ENCODE assay signal across 8 cellular contexts in the genomic region with DNA sequence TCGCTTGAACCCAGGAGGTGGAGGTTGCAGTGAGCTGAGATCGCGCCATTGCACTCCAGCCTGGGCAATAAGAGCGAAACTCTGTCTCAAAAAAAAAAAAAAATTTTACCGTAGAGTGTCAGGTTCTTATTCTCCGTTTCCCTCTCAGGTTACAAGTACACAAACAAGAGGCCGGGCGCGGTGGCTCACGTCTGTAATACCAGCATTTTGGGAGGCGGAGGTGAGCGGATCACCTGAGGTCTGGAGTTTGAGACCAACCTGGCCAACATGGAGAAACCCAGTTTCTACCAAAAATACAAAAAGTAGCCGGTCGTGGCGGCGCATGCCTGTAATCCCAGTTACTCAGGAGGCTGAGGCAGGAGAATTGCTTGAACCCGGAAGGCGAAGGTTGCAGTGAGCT. TPM values are rescaled to one million over a fixed set of nuclear protein-coding genes. Genes with fewer than 3 reads are reported as not detected.
DNase-seq lines count a peak whose midpoint lies in the region; ATAC-seq, FAIRE-seq and TF ChIP-seq lines count a peak whose summit lies in the region.
"Not testable (repeated sequence)": the region's sequence is repeated elsewhere in the genome, so short reads cannot be mapped to it uniquely, and the experiment has no call there.

No MANE protein-coding gene starts in this region.

- FAIRE-seq in kidney (lab: Jason Lieb, UNC) = not testable (repeated sequence)

- not testable (repeated sequence) for DNase-seq in CD4-positive, CD25-positive, alpha-beta regulatory T cell; SK-N-SH; epithelial cell of esophagus (ENCODE audit: low read depth); kidney
- DNase-seq in adrenal gland (peak in 2 of 7 donors; percentile 39 to 59), testis (peak; percentile 21)

- not testable (repeated sequence) for H4K20me1 ChIP-seq in SK-N-SH (ENCODE audit: insufficient read depth)

- peaks cover 8 to 68% (median 35%) of the 10 kb centered on the region in 4 donors for H3K4me1 Mint-ChIP-seq in CD4-positive, CD25-positive, alpha-beta regulatory T cell
- H3K4me1 Mint-ChIP-seq in IgD-negative memory B cell = peaks cover 20 to 40% (median 28%) of the 10 kb centered on the region in 3 donors

- H3K4me3 Mint-ChIP-seq in CD4-positive, CD25-positive, alpha-beta regulatory T cell = peak overlapping the region; percentile 95 to 98 (median 96)
- peak overlapping the region; percentile 92 to 100 (median 99) for H3K4me3 Mint-ChIP-seq in IgD-negative memory B cell

- not testable (repeated sequence) for TF ChIP-seq CTCF in SK-N-SH (IDR thresholded peaks at IDR 0.05); adrenal gland (IDR thresholded peaks at IDR 0.05); epithelial cell of esophagus (IDR thresholded peaks at IDR 0.05; ENCODE audit: insufficient read depth, low read depth, low read length, missing control alignments); kidney (IDR thresholded peaks at IDR 0.05; ENCODE audit: borderline replicate concordance, extremely low read depth, insufficient read depth); testis (IDR thresholded peaks at IDR 0.05)

- CTCF ChIA-PET in SK-N-SH (lab: Yijun Ruan, JAX) = interaction anchor here (0.9 to 1.4 kb wide), 3 partner anchors 53 to 515 kb away, joined by 3 to 5 read pairs (median 3); a partner anchor contains a TSS

- TF ChIP-seq RAD21 in SK-N-SH (IDR thresholded peaks at IDR 0.05; ENCODE audit: low read length) = not testable (repeated sequence)

- H3K4me1 ChIP-seq in CD4-positive, CD25-positive, alpha-beta regulatory T cell (ENCODE audit: control insufficient read depth, insufficient read depth, low read length, poor library complexity, severe bottlenecking) = peaks cover 31% of the 10 kb centered on the region
- H3K4me1 ChIP-seq in SK-N-SH (ENCODE audit: control insufficient read depth in 1 of 2, insufficient read depth in 2 of 2, low read depth in 1 of 2, low read length in 1 of 2); neuron (ENCODE audit: insufficient read depth, low read length): not testable (repeated sequence)
- H3K4me1 ChIP-seq in adrenal gland (replicated peaks in 1 of 2) (peaks cover 18 to 24% of the 10 kb centered on the region in 2 donors), kidney (ENCODE audit: control insufficient read depth in 1 of 2, insufficient read depth in 1 of 2, low read depth in 1 of 2, low read length in 2 of 2) (peaks cover 8 to 14% of the 10 kb centered on the region in 2 donors), testis (peaks cover 10% of the 10 kb centered on the region)

- not testable (repeated sequence) for H3K27ac ChIP-seq in CD4-positive, CD25-positive, alpha-beta regulatory T cell (ENCODE audit: insufficient read depth, low read length, poor library complexity, severe bottlenecking)
- H3K27ac ChIP-seq in SK-N-SH (ENCODE audit: low read depth in 2 of 2, low read length in 1 of 2) (peak overlapping the region in 1 of 2 experiments; percentile 91; a peak in 1 of 4 replicates), adrenal gland (peak overlapping the region; percentile 94 to 99 (median 95)), kidney (ENCODE audit: low read depth in 2 of 2, low read length in 2 of 2) (peak overlapping the region; percentile 97 to 99), testis (peak overlapping the region; percentile 93 to 98)

- not testable (repeated sequence) for H3K27me3 Mint-ChIP-seq in CD4-positive, CD25-positive, alpha-beta regulatory T cell; IgD-negative memory B cell

- WGBS in SK-N-SH (ENCODE audit: low lambda C conversion rate) = 72% methylated on average over 18 of the region's 18 CpGs
- 62 to 67% (median 65%) methylated on average over 18 of the region's 18 CpGs for WGBS in adrenal gland, 4 donors
- 45 to 55% methylated on average over 18 of the region's 18 CpGs for WGBS in testis, 2 donors

- H3K9me2 ChIP-seq in SK-N-SH = not testable (repeated sequence)

- peaks cover 17% of the 10 kb centered on the region for H3F3A ChIP-seq in SK-N-SH (replicated peaks; ENCODE audit: insufficient read depth)

- POLR2A ChIA-PET in SK-N-SH (lab: Yijun Ruan, JAX) = interaction anchor here (1.1 kb wide), 1 partner anchor 55 kb away, joined by 7 read pairs; no protein-coding TSS in a partner anchor

- not testable (repeated sequence) for TF ChIP-seq POLR2A in adrenal gland (IDR thresholded peaks at IDR 0.05); testis (IDR thresholded peaks at IDR 0.05)

- peak overlapping the region; percentile 90 for H2AFZ ChIP-seq in SK-N-SH (ENCODE audit: low read depth)
- H2AFZ ChIP-seq in neuron (ENCODE audit: low read depth, low read length) = not testable (repeated sequence)

- not testable (repeated sequence) for H3K9me3 Mint-ChIP-seq in CD4-positive, CD25-positive, alpha-beta regulatory T cell; IgD-negative memory B cell

- H3K27me3 ChIP-seq in CD4-positive, CD25-positive, alpha-beta regulatory T cell (ENCODE audit: control insufficient read depth, insufficient read depth, low read length); SK-N-SH (ENCODE audit: insufficient read depth); adrenal gland; neuron (ENCODE audit: insufficient read depth, low read length); testis: not testable (repeated sequence)

- peak overlapping the region; percentile 91 to 96 (median 94) for H3K27ac Mint-ChIP-seq in CD4-positive, CD25-positive, alpha-beta regulatory T cell
- peak overlapping the region; percentile 82 to 92 (median 88) for H3K27ac Mint-ChIP-seq in IgD-negative memory B cell

- intact Hi-C loops in adrenal gland (cut with DNase I); kidney (cut with DNase I); testis (cut with DNase I; ENCODE audit: low total_unique reads): not testable (repeated sequence)

- peak overlapping the region; percentile 86 for H3K9ac ChIP-seq in SK-N-SH
- peak overlapping the region in 1 of 2 donors; percentile 94 for H3K9ac ChIP-seq in kidney (ENCODE audit: low read length in 2 of 2)

- peak overlapping the region; percentile 95 for H3K4me3 ChIP-seq in CD4-positive, CD25-positive, alpha-beta regulatory T cell (ENCODE audit: low read depth, low read length)
- H3K4me3 ChIP-seq in SK-N-SH (ENCODE audit: low read depth in 2 of 2, low read length in 1 of 2) (peak overlapping the region; percentile 71 to 89), adrenal gland (peak overlapping the region in 2 of 4 donors; percentile 88 to 98), epithelial cell of esophagus (ENCODE audit: low read length) (peak overlapping the region; percentile 75), kidney (ENCODE audit: low read length in 2 of 2) (peak overlapping the region; percentile 74 to 94), neuron (ENCODE audit: low read length) (peak overlapping the region; percentile 85), testis (peak overlapping the region; percentile 85 to 94)

- peaks cover 56% of the 10 kb centered on the region for H3K79me2 ChIP-seq in SK-N-SH (ENCODE audit: insufficient read depth)

- ATAC-seq in CD4-positive, CD25-positive, alpha-beta regulatory T cell (ENCODE audit: low read depth in 2 of 2) = not testable (repeated sequence)

- not testable (repeated sequence) for H3K9me3 ChIP-seq in CD4-positive, CD25-positive, alpha-beta regulatory T cell (ENCODE audit: control insufficient read depth in 2 of 2, low read length in 2 of 2); SK-N-SH; adrenal gland (replicated peaks in 1 of 3); kidney (ENCODE audit: control insufficient read depth in 1 of 2, low read length in 2 of 2); testis
- H3K9me3 ChIP-seq in neuron (ENCODE audit: low read length) = peaks cover 30% of the 10 kb centered on the region

- TF ChIP-seq EP300 in SK-N-SH (IDR thresholded peaks at IDR 0.05; ENCODE audit: borderline replicate concordance in 1 of 2, low read depth in 1 of 2, low read length in 1 of 2) = not testable (repeated sequence)

- peaks cover 21% of the 10 kb centered on the region for H3K36me3 ChIP-seq in CD4-positive, CD25-positive, alpha-beta regulatory T cell (ENCODE audit: control insufficient read depth, insufficient read depth, low read length)
- peaks cover 0 to 33% of the 10 kb centered on the region in 2 experiments for H3K36me3 ChIP-seq in SK-N-SH (replicated peaks in 1 of 2; ENCODE audit: control insufficient read depth in 1 of 2, insufficient read depth in 2 of 2, low read length in 1 of 2)
- not testable (repeated sequence) for H3K36me3 ChIP-seq in adrenal gland (replicated peaks in 1 of 2); kidney (ENCODE audit: control insufficient read depth in 1 of 2, insufficient read depth in 2 of 2, low read length in 2 of 2); testis (ENCODE audit: low read depth, missing control alignments)
- peaks cover 33% of the 10 kb centered on the region for H3K36me3 ChIP-seq in neuron (ENCODE audit: insufficient read depth, low read length)

- peaks cover 21% of the 10 kb centered on the region for H3K36me3 Mint-ChIP-seq in CD4-positive, CD25-positive, alpha-beta regulatory T cell
- not testable (repeated sequence) for H3K36me3 Mint-ChIP-seq in IgD-negative memory B cell

- H3K4me2 ChIP-seq in SK-N-SH = peak overlapping the region; percentile 70

RNA-seq across cellular contexts. Expression of a gene that starts 1.1 kb away (rescaled TPM):
- 16.1 TPM for total RNA-seq in CD4-positive, CD25-positive, alpha-beta regulatory T cell
- 10 to 100 TPM; 16.3 to 20.2 (median 17.6) TPM for polyA plus RNA-seq in CD4-positive, CD25-positive, alpha-beta regulatory T cell
- polyA plus RNA-seq in IgD-negative memory B cell = 16.2 TPM
- polyA plus RNA-seq in SK-N-SH (2012; rRNA removed) = 1.3 TPM in 2 replicates
- 1.7 and 2.0 TPM in 2 replicates for polyA plus RNA-seq in SK-N-SH (2012; cell fraction: cytosol; rRNA removed)
- polyA plus RNA-seq in SK-N-SH (2012; cell fraction: nucleus; rRNA removed) = 1.7 and 3.1 TPM in 2 replicates
- total RNA-seq in adrenal gland = 10 to 100 TPM in 2 of 8 donors, 1 to 10 TPM in 6; 3.4 to 10.5 (median 8.9) TPM
- polyA plus RNA-seq in adrenal gland = 10 to 100 TPM in 1 of 3 donors, 1 to 10 TPM in 2; 4.3 to 12.5 (median 7.8) TPM
- total RNA-seq in kidney = 22.6 TPM
- polyA plus RNA-seq in kidney (ENCODE audit: insufficient read depth, low read depth, low replicate concordance) = 10.2 TPM
- total RNA-seq in testis = 10 to 100 TPM; 10.7 to 18.0 TPM
- polyA plus RNA-seq in testis (ENCODE audit: insufficient read depth, low read depth, low replicate concordance) = 4.6 TPM
